Comparison of ENCODE assay signal across 19 cellular contexts in genomic region chr12:110180591-110181005, GRCh38. TPM values are rescaled to one million over a fixed set of nuclear protein-coding genes. Genes with fewer than 3 reads are reported as not detected.
A peak's percentile ranks its signal among the peaks of the same experiment; 100 is the strongest.
DNase-seq lines count a peak whose midpoint lies in the region; ATAC-seq and TF ChIP-seq lines count a peak whose summit lies in the region.
"Had no signal": no experiment of that assay in that cellular context is flagged by ENCODE, and none has a peak within 500 bp of the region (broad histone marks: within the 10 kb centered on the region; RNA-seq: fewer than 3 reads in every experiment).

No MANE protein-coding gene starts in this region.

- POLR2A ChIA-PET in CD4-positive, alpha-beta T cell (lab: Charles Lee) = no interaction called here

- DNase-seq in AG10803 (ENCODE audit: low read depth) (peak; percentile 91), amniotic epithelial cell (ENCODE audit: low read depth) (peak; percentile 53), fibroblast of villous mesenchyme (ENCODE audit: low read depth) (peak; percentile 30), psoas muscle (no peak), dermis blood vessel endothelial cell (no peak), NCI-H146 treated with DMSO at 0.1 percent for 48 hours (lab: John Stamatoyannopoulos, UW; ENCODE audit: unreplicated experiment) (no peak)
- no peak for DNase-seq in activated effector memory CD4-positive, alpha-beta T cell treated with Interleukin-2 at 50 U/mL for 16 hours
- no peak for DNase-seq in CD4-positive, alpha-beta T cell
- DNase-seq: activated CD4-positive, alpha-beta T cell treated with anti-CD3 and anti-CD28 coated beads, Interleukin-2, amount 10 ng/mL, durations not matched to agents 24 days and 14 days; activated naive CD4-positive, alpha-beta T cell treated with anti-CD3 and anti-CD28 coated beads, Interleukin-2, amount 10 ng/mL, durations not matched to agents 7 days and 5 days; gastrocnemius medialis; NCI-H2081; NCI-H526; PC-9; stomach had no signal

- no peaks in the 10 kb centered on the region for H3K27me3 Mint-ChIP-seq in CD4-positive, alpha-beta T cell
- H3K27me3 Mint-ChIP-seq: B cell; IgD-negative memory B cell; natural killer cell treated with Interleukin-12 subunit alpha and Interleukin-12 subunit beta and Interleukin-15 and Interleukin-18, amount 100 ng/mL, for 72 hours had no signal

- H3K9me3 Mint-ChIP-seq in CD4-positive, alpha-beta T cell = no peaks in the 10 kb centered on the region
- H3K9me3 Mint-ChIP-seq: activated CD4-positive, alpha-beta T cell treated with anti-CD3 and anti-CD28 coated beads, Interleukin-2, amount 10 ng/mL, durations not matched to agents 24 days and 14 days; activated naive CD4-positive, alpha-beta T cell treated with anti-CD3 and anti-CD28 coated beads, Interleukin-2, amount 10 ng/mL, durations not matched to agents 7 days and 5 days; natural killer cell treated with Interleukin-12 subunit alpha and Interleukin-12 subunit beta and Interleukin-15 and Interleukin-18, amount 100 ng/mL, for 72 hours had no signal

- CTCF ChIA-PET in CD4-positive, alpha-beta T cell (lab: Charles Lee) = no interaction called here

- no peak for ATAC-seq in psoas muscle
- no peak for ATAC-seq in CD4-positive, alpha-beta T cell (ENCODE audit: poor library complexity)
- ATAC-seq: gastrocnemius medialis; natural killer cell treated with Interleukin-12 subunit alpha and Interleukin-12 subunit beta and Interleukin-15 and Interleukin-18, amount 100 ng/mL, for 72 hours had no signal

- no peaks in the 10 kb centered on the region for H3K9me3 ChIP-seq in psoas muscle
- peaks cover under 1% of the 10 kb centered on the region for H3K9me3 ChIP-seq in CD4-positive, alpha-beta T cell (ENCODE audit: control insufficient read depth, low read length)
- H3K9me3 ChIP-seq: gastrocnemius medialis had no signal

- no peaks in the 10 kb centered on the region for H3K36me3 Mint-ChIP-seq in CD4-positive, alpha-beta T cell (ENCODE audit: low read depth)
- H3K36me3 Mint-ChIP-seq: activated naive CD4-positive, alpha-beta T cell treated with anti-CD3 and anti-CD28 coated beads, Interleukin-2, amount 10 ng/mL, durations not matched to agents 7 days and 5 days; natural killer cell treated with Interleukin-12 subunit alpha and Interleukin-12 subunit beta and Interleukin-15 and Interleukin-18, amount 100 ng/mL, for 72 hours had no signal

- TF ChIP-seq CTCF in AG10803 (conservative IDR thresholded peaks at IDR 0.05; ENCODE audit: low read length) (peak; percentile 31), fibroblast of villous mesenchyme (IDR thresholded peaks at IDR 0.05; ENCODE audit: insufficient read depth, low read depth, low read length) (no peak), psoas muscle (IDR thresholded peaks at IDR 0.05) (no peak)
- TF ChIP-seq CTCF in CD4-positive, alpha-beta T cell (IDR thresholded peaks at IDR 0.05) = no peak

- no peaks in the 10 kb centered on the region for H3K27me3 ChIP-seq in psoas muscle (ENCODE audit: insufficient read depth in 3 of 3, low read length in 2 of 3)
- H3K27me3 ChIP-seq in CD4-positive, alpha-beta T cell (ENCODE audit: control insufficient read depth, insufficient read depth, low read length) = no peaks in the 10 kb centered on the region
- H3K27me3 ChIP-seq: breast epithelium, gastrocnemius medialis, stomach had no signal

- H3K36me3 ChIP-seq in psoas muscle (ENCODE audit: insufficient read depth in 1 of 2, low read depth in 1 of 2) = no peaks in the 10 kb centered on the region
- H3K36me3 ChIP-seq: breast epithelium, gastrocnemius medialis had no signal

- no peak overlapping the region for H3K27ac Mint-ChIP-seq in CD4-positive, alpha-beta T cell
- H3K27ac Mint-ChIP-seq: activated CD4-positive, alpha-beta T cell treated with anti-CD3 and anti-CD28 coated beads, Interleukin-2, amount 10 ng/mL, durations not matched to agents 24 days and 14 days; activated naive CD4-positive, alpha-beta T cell treated with anti-CD3 and anti-CD28 coated beads, Interleukin-2, amount 10 ng/mL, durations not matched to agents 7 days and 5 days; B cell; IgD-negative memory B cell; natural killer cell treated with Interleukin-12 subunit alpha and Interleukin-12 subunit beta and Interleukin-15 and Interleukin-18, amount 100 ng/mL, for 72 hours had no signal

- no peak overlapping the region for H3K4me3 Mint-ChIP-seq in CD4-positive, alpha-beta T cell
- H3K4me3 Mint-ChIP-seq: activated CD4-positive, alpha-beta T cell treated with anti-CD3 and anti-CD28 coated beads, Interleukin-2, amount 10 ng/mL, durations not matched to agents 24 days and 14 days; activated naive CD4-positive, alpha-beta T cell treated with anti-CD3 and anti-CD28 coated beads, Interleukin-2, amount 10 ng/mL, durations not matched to agents 7 days and 5 days; B cell; IgD-negative memory B cell; natural killer cell treated with Interleukin-12 subunit alpha and Interleukin-12 subunit beta and Interleukin-15 and Interleukin-18, amount 100 ng/mL, for 72 hours had no signal

- intact Hi-C loops in psoas muscle (cut with DNase I) = loop anchor here in 1 of 2 donors (5.0 kb wide), 1 partner anchor 78 kb away; no protein-coding TSS in a partner anchor
- intact Hi-C loops in CD4-positive, alpha-beta T cell (cut with DNase I, micrococcal nuclease) = no loop called here

- no peaks in the 10 kb centered on the region for H3K4me1 Mint-ChIP-seq in CD4-positive, alpha-beta T cell (ENCODE audit: low read depth)
- H3K4me1 Mint-ChIP-seq: activated CD4-positive, alpha-beta T cell treated with anti-CD3 and anti-CD28 coated beads, Interleukin-2, amount 10 ng/mL, durations not matched to agents 24 days and 14 days; activated naive CD4-positive, alpha-beta T cell treated with anti-CD3 and anti-CD28 coated beads, Interleukin-2, amount 10 ng/mL, durations not matched to agents 7 days and 5 days; B cell; IgD-negative memory B cell had no signal

- WGBS in psoas muscle, 3 donors = 27 to 49% (median 37%) methylated on average over 1 of the region's 1 CpG

- H3K4me1 ChIP-seq in psoas muscle = peaks cover 33% of the 10 kb centered on the region
- H3K4me1 ChIP-seq: breast epithelium had no signal

- H3K4me3 ChIP-seq in AG10803 (ENCODE audit: low read length) (no peak overlapping the region), fibroblast of villous mesenchyme (ENCODE audit: low read depth, low read length) (no peak overlapping the region), psoas muscle (no peak overlapping the region)
- H3K4me3 ChIP-seq: breast epithelium, gastrocnemius medialis, PC-9, stomach had no signal

- peak overlapping the region; percentile 38 for H3K27ac ChIP-seq in psoas muscle
- H3K27ac ChIP-seq in CD4-positive, alpha-beta T cell (ENCODE audit: low read depth, low read length) = no peak overlapping the region
- H3K27ac ChIP-seq: breast epithelium, PC-9 had no signal

RNA-seq across cellular contexts. Expression of gene IFT81, which starts 56.4 kb away (rescaled TPM):
- 20.6 and 24.2 TPM in 2 replicates for total RNA-seq in fibroblast of villous mesenchyme
- total RNA-seq in psoas muscle = 1 to 10 TPM; 4.1 to 9.6 (median 5.3) TPM
- 1 to 10 TPM; 2.5 to 8.7 (median 3.8) TPM for polyA plus RNA-seq in psoas muscle
- 8.2 and 10.2 TPM in 2 replicates for total RNA-seq in dermis blood vessel endothelial cell
- 1 to 10 TPM in 1 of 2 experiments, under 1 TPM in 1; 0.41 to 1.1 TPM for total RNA-seq in CD4-positive, alpha-beta T cell

Comparison
In these comparisons a context has a peak if more than half of its experiments do, and no peak if none do; other contexts are left out.
1. DNase-seq: peak in AG10803 (single experiment), amniotic epithelial cell (single experiment) and fibroblast of villous mesenchyme (single experiment); none in psoas muscle (0 of 2), dermis blood vessel endothelial cell (single experiment), activated effector memory CD4-positive, alpha-beta T cell treated with Interleukin-2 at 50 U/mL for 16 hours (single experiment), NCI-H146 treated with DMSO at 0.1 percent for 48 hours (single experiment) and CD4-positive, alpha-beta T cell (0 of 10).